In genomic region chr18:23452347-23452727, GRCh38 we compare ENCODE assay signal across 8 cellular contexts. TPM values are rescaled to one million over a fixed set of nuclear protein-coding genes. Genes with fewer than 3 reads are reported as not detected.
A peak's percentile ranks its signal among the peaks of the same experiment; 100 is the strongest.
DNase-seq lines count a peak whose midpoint lies in the region; ATAC-seq, FAIRE-seq and TF ChIP-seq lines count a peak whose summit lies in the region.

No MANE protein-coding gene starts in this region.

- ATAC-seq in T-cell (replicated peaks in 1 of 4) (no peak), mucosa of descending colon (no peak)

- FAIRE-seq in frontal cortex (lab: Jason Lieb, UNC) = no peak

- H3K36me3 Mint-ChIP-seq in T-cell = no peaks in the 10 kb centered on the region

- POLR2A ChIA-PET in T-cell (lab: Charles Lee) = interaction anchor here in 1 of 2 donors (0.6 kb wide), 1 partner anchor 1463 kb away, joined by 3 read pairs; no protein-coding TSS in a partner anchor

- intact Hi-C loops in mucosa of descending colon (cut with DNase I, micrococcal nuclease) = no loop called here

- H3K4me1 Mint-ChIP-seq in T-cell = peaks cover 39 to 50% (median 42%) of the 10 kb centered on the region in 3 donors

- H3K27me3 Mint-ChIP-seq in T-cell = no peaks in the 10 kb centered on the region

- H3K36me3 ChIP-seq in mucosa of descending colon (ENCODE audit: low read depth) = no peaks in the 10 kb centered on the region

- DNase-seq in GM12865 (ENCODE audit: low read depth) (peak; percentile 7), T-cell (no peak), fibroblast of mammary gland (ENCODE audit: low read depth) (no peak), skeletal muscle cell (ENCODE audit: low read depth) (no peak), frontal cortex (ENCODE audit: low spot score in 2 of 2) (no peak), mucosa of descending colon (no peak), KG1 (lab: John Stamatoyannopoulos, UW) (no peak), occipital lobe (lab: John Stamatoyannopoulos, UW) (no peak)

- H3K4me3 ChIP-seq in GM12865 (ENCODE audit: low read depth, low read length) = peak overlapping the region; percentile 95
- peak overlapping the region; percentile 99 for H3K4me3 ChIP-seq in fibroblast of mammary gland (ENCODE audit: control insufficient read depth, low read depth, low read length)
- H3K4me3 ChIP-seq in skeletal muscle cell (ENCODE audit: low read depth, low read length) = peak overlapping the region; percentile 85
- no peak overlapping the region for H3K4me3 ChIP-seq in mucosa of descending colon

- CTCF ChIA-PET in T-cell (lab: Charles Lee) = interaction anchor here (0.5 to 0.6 kb wide), 2 partner anchors 53 to 374 kb away, joined by 3 to 4 read pairs; no protein-coding TSS in a partner anchor

- H3K9me3 ChIP-seq in mucosa of descending colon = no peaks in the 10 kb centered on the region

- H3K4me1 ChIP-seq in mucosa of descending colon (ENCODE audit: low read depth) = peaks cover 25% of the 10 kb centered on the region

- TF ChIP-seq CTCF in GM12865 (IDR thresholded peaks at IDR 0.05; ENCODE audit: insufficient read depth, low read depth, low read length, missing control alignments) = no peak
- TF ChIP-seq CTCF in fibroblast of mammary gland (conservative IDR thresholded peaks at IDR 0.05; ENCODE audit: control insufficient read depth, insufficient read depth, low read depth, low read length) = no peak
- no peak for TF ChIP-seq CTCF in mucosa of descending colon (IDR thresholded peaks at IDR 0.05)

- peak overlapping the region; percentile 98 to 100 (median 99) for H3K4me3 Mint-ChIP-seq in T-cell

- peaks cover 0 to 3% (median 0%) of the 10 kb centered on the region in 3 donors for H3K9me3 Mint-ChIP-seq in T-cell

- H3K27ac Mint-ChIP-seq in T-cell = peak overlapping the region; percentile 94 to 96

RNA-seq across cellular contexts. Expression of gene RIOK3, which starts 0.8 kb away (rescaled TPM):
- 10 to 100 TPM; 63.1 to 99.2 (median 65.3) TPM for total RNA-seq in T-cell
- 66.0 TPM for total RNA-seq in frontal cortex
- total RNA-seq in mucosa of descending colon = 100 to 1,000 TPM in 2 of 3 donors, 10 to 100 TPM in 1; 96.3 to 176 (median 171) TPM
- total RNA-seq in occipital lobe = 55.7 TPM

RNA-seq across cellular contexts. Expression of gene RMC1, which starts 51.0 kb away (rescaled TPM):
- total RNA-seq in T-cell (10 to 100 TPM; 46.9 to 57.4 (median 51.0) TPM), frontal cortex (44.8 TPM), mucosa of descending colon (10 to 100 TPM; 30.4 to 33.5 (median 30.5) TPM), occipital lobe (37.0 TPM)
